In the genomic region with DNA sequence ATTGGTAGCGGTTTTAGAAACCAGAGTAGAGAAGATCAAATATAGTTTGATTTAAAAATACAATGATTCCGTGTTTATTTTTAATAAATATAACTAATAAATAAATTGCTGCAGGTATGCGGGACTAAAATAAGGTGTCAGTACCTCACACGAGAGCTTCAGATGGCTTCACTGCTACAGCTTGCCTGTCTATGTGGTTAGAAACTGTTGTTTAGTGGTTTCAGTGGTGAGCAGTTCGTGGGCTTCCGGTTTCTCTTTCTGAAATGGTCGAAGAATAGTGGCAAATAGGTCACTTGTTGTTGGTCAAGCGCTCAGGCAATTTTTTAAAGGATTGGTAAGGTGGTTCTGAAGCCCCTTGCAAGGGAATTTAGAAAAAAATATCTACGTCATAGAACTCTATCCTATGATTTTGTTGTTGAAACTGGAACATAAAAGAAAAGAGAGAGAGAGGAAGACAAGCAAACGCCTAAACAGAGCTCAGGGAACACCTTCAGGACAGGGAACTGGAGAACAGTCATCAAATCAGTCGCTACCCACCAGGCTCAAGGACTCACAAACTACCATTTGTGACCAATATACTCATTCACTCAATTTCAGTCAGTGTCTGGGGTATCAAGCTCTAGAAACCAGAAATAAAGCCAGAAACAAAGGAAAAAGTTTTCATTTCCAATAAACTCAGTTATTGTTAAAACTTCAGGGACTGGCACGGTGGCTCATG, we compare ENCODE assay signal across 1 cellular context.
TF ChIP-seq lines count a peak whose summit lies in the region.

No MANE protein-coding gene starts in this region.

TF ChIP-seq in A549, 52 proteins besides CTCF, POLR2A, EP300 and RAD21 (continued from another document):
- TF ChIP-seq, protein P1, sequence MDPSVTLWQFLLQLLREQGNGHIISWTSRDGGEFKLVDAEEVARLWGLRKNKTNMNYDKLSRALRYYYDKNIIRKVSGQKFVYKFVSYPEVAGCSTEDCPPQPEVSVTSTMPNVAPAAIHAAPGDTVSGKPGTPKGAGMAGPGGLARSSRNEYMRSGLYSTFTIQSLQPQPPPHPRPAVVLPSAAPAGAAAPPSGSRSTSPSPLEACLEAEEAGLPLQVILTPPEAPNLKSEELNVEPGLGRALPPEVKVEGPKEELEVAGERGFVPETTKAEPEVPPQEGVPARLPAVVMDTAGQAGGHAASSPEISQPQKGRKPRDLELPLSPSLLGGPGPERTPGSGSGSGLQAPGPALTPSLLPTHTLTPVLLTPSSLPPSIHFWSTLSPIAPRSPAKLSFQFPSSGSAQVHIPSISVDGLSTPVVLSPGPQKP (IDR thresholded peaks at IDR 0.05; ENCODE audit: low read depth, low read length), result no peak
